1 cellular context compared by ENCODE assay signal in the genomic region with DNA sequence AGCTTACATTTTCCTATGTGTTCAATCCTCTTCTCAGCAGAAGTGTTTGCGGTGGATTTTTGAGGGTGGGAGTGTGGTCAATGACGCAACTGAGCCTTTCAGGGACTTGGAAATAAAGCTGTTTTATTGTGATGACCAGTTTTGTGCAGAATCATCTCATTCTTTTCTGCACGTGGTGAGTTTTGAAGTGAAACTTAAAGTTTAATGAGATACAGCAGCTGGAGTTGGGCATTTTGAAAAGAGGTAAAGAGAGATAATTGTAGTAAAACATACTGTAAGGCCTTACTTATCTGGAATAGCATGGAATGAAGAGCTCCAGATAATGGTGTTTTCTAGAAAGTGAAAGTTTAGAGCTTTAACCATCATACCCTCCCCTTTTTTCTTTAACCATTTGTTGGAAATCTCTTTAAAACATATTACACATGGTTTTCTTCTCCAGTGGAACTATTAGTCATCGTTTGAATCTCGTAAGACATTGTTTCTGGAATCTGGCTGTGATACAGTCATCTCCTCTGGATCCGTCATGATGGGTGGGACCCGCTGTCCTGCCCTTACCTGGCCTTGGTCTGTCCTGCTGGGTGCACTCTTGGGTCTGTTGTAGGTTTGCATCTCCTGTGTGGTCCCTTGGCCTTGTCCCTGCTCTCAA.
TF ChIP-seq lines count a peak whose summit lies in the region.

No MANE protein-coding gene starts in this region.

TF ChIP-seq in IMR-90, 13 proteins besides CTCF, POLR2A, EP300 and RAD21:
- TF ChIP-seq CEBPB (IDR thresholded peaks at IDR 0.05; ENCODE audit: low read depth, low read length) = peak; percentile 73
- peak; percentile 6; the same call in 1 of the 2 replicates for TF ChIP-seq BHLHE40 (IDR thresholded peaks at IDR 0.05; ENCODE audit: low read depth, low read length)
- no peak for TF ChIP-seq CHD1 (IDR thresholded peaks at IDR 0.05; ENCODE audit: low read depth, low read length)
- TF ChIP-seq, protein P1, sequence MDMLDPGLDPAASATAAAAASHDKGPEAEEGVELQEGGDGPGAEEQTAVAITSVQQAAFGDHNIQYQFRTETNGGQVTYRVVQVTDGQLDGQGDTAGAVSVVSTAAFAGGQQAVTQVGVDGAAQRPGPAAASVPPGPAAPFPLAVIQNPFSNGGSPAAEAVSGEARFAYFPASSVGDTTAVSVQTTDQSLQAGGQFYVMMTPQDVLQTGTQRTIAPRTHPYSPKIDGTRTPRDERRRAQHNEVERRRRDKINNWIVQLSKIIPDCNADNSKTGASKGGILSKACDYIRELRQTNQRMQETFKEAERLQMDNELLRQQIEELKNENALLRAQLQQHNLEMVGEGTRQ (IDR thresholded peaks at IDR 0.05; ENCODE audit: low read depth, low read length) = peak; percentile 18; the same call in 1 of the 2 replicates
- no peak for TF ChIP-seq NFE2L2 (IDR thresholded peaks at IDR 0.05; ENCODE audit: low read depth, low read length)
- TF ChIP-seq FOS (IDR thresholded peaks at IDR 0.05; ENCODE audit: low read depth, low read length) = peak; percentile 59; the same call in 1 of the 2 replicates
- TF ChIP-seq MAFK (IDR thresholded peaks at IDR 0.05; ENCODE audit: low read depth, low read length) = peak; percentile 11; the same call in 1 of the 2 replicates
TF ChIP-seq in IMR-90: peak in this region for 5.
